ENCODE assay signal across 11 cellular contexts in genomic region chr9:90300901-90301688, GRCh38.
DNase-seq lines count a peak whose midpoint lies in the region; ATAC-seq, FAIRE-seq and TF ChIP-seq lines count a peak whose summit lies in the region.
"Had no signal": no experiment of that assay in that cellular context is flagged by ENCODE, and none has a peak within 500 bp of the region (broad histone marks: within the 10 kb centered on the region; RNA-seq: fewer than 3 reads in every experiment).

No MANE protein-coding gene starts in this region.

- in situ Hi-C loops in GM23248 (cut with MboI) = no loop called here

- H3K4me2 ChIP-seq in GM23248 (ENCODE audit: unreplicated experiment) (no peak overlapping the region), OCI-LY3 (ENCODE audit: low read length) (peak overlapping the region; percentile 14; the same call in 1 of the 2 replicates)

- no peaks in the 10 kb centered on the region for H3F3A ChIP-seq in GM23248 (ENCODE audit: insufficient read depth)

- DNase-seq in GM23248 = peak; percentile 91
- DNase-seq in fibroblast of peridontal ligament (ENCODE audit: extremely low read depth) = peak; percentile 86
- DNase-seq in psoas muscle = peak; percentile 35 to 53
- DNase-seq in NCI-H1930 (lab: John Stamatoyannopoulos, UW) = no peak
- no peak for DNase-seq in GM12891 (ENCODE audit: insufficient read length, low spot score)
- DNase-seq in tibial nerve (ENCODE audit: low spot score in 2 of 2) = no peak
- DNase-seq: activated naive CD8-positive, alpha-beta T cell treated with anti-CD3 and anti-CD28 coated beads, Interleukin-2, amount 50 U/mL, for 24 hours; naive B cell had no signal

- TF ChIP-seq EP300 in tibial nerve (IDR thresholded peaks at IDR 0.05) = no peak

- H4K20me1 ChIP-seq in GM23248 (ENCODE audit: insufficient read depth) = no peaks in the 10 kb centered on the region
- no peaks in the 10 kb centered on the region for H4K20me1 ChIP-seq in OCI-LY3 (ENCODE audit: insufficient read depth, low read length)

- TF ChIP-seq CTCF in OCI-LY3 (IDR thresholded peaks at IDR 0.05; ENCODE audit: low read depth, low read length) = no peak
- no peak for TF ChIP-seq CTCF in psoas muscle (IDR thresholded peaks at IDR 0.05)
- no peak for TF ChIP-seq CTCF in tibial nerve (IDR thresholded peaks at IDR 0.05)

- H3K36me3 ChIP-seq in GM23248 (ENCODE audit: low read depth) (no peaks in the 10 kb centered on the region), OCI-LY3 (replicated peaks; ENCODE audit: low read depth, low read length) (no peaks in the 10 kb centered on the region), psoas muscle (ENCODE audit: insufficient read depth in 1 of 2, low read depth in 1 of 2) (no peaks in the 10 kb centered on the region), tibial nerve (no peaks in the 10 kb centered on the region)
- H3K36me3 ChIP-seq: uterus had no signal

- no peak for FAIRE-seq in GM12891 (lab: Jason Lieb, UNC)

- H2AFZ ChIP-seq in GM23248 = no peak overlapping the region
- no peak overlapping the region for H2AFZ ChIP-seq in OCI-LY3 (ENCODE audit: low read depth, low read length)

- H3K4me3 ChIP-seq in GM23248 (no peak overlapping the region), OCI-LY3 (ENCODE audit: low read length) (no peak overlapping the region), psoas muscle (no peak overlapping the region), tibial nerve (no peak overlapping the region)
- H3K4me3 ChIP-seq: uterus had no signal

- intact Hi-C loops in psoas muscle (cut with DNase I) = no loop called here

- TF ChIP-seq POLR2A in GM12891 (IDR thresholded peaks at IDR 0.05; ENCODE audit: low read depth, low read length) = no peak
- TF ChIP-seq POLR2A in tibial nerve (IDR thresholded peaks at IDR 0.05) = no peak

- no peaks in the 10 kb centered on the region for H3K27me3 ChIP-seq in GM23248 (replicated peaks; ENCODE audit: insufficient read depth)
- H3K27me3 ChIP-seq in OCI-LY3 (ENCODE audit: low read depth, low read length) = peaks cover 10% of the 10 kb centered on the region; the same call in 1 of the 2 replicates
- H3K27me3 ChIP-seq in psoas muscle (ENCODE audit: insufficient read depth in 3 of 3, low read length in 2 of 3) = peaks cover 0 to 6% (median 2%) of the 10 kb centered on the region in 3 donors
- no peaks in the 10 kb centered on the region for H3K27me3 ChIP-seq in tibial nerve

- WGBS in GM23248 (ENCODE audit: low coverage in 1 of 2, low lambda C conversion rate in 2 of 2, missing lambda C conversion rate in 2 of 2), 2 experiments = 1 to 3% methylated on average over 8 of the region's 8 CpGs
- 11 to 19% (median 14%) methylated on average over 8 of the region's 8 CpGs for WGBS in psoas muscle, 3 donors
- WGBS in tibial nerve, 2 donors = 28 to 37% methylated on average over 8 of the region's 8 CpGs

- H3K9ac ChIP-seq in GM23248 (no peak overlapping the region), OCI-LY3 (ENCODE audit: low read length) (no peak overlapping the region)

- no peak overlapping the region for H3K27ac ChIP-seq in GM23248
- no peak overlapping the region for H3K27ac ChIP-seq in OCI-LY3 (ENCODE audit: low read length)
- no peak overlapping the region for H3K27ac ChIP-seq in psoas muscle
- H3K27ac ChIP-seq in tibial nerve = no peak overlapping the region
- H3K27ac ChIP-seq: uterus had no signal

- H3K4me1 ChIP-seq in GM23248 (ENCODE audit: insufficient read depth) (no peaks in the 10 kb centered on the region), OCI-LY3 (ENCODE audit: low read length) (no peaks in the 10 kb centered on the region), psoas muscle (peaks cover 4% of the 10 kb centered on the region), tibial nerve (no peaks in the 10 kb centered on the region)
- H3K4me1 ChIP-seq: uterus had no signal

- H3K9me3 ChIP-seq in GM23248 (ENCODE audit: low read depth) = no peaks in the 10 kb centered on the region
- H3K9me3 ChIP-seq in OCI-LY3 (ENCODE audit: insufficient read depth, low read length) = no peaks in the 10 kb centered on the region
- H3K9me3 ChIP-seq in psoas muscle = no peaks in the 10 kb centered on the region
- no peaks in the 10 kb centered on the region for H3K9me3 ChIP-seq in tibial nerve
- H3K9me3 ChIP-seq: uterus had no signal

- ATAC-seq in psoas muscle (peak in 2 of 4 donors; percentile 57 to 58), GM21619 (IDR thresholded peaks at IDR 0.05; ENCODE audit: unreplicated experiment) (no peak)
- ATAC-seq: activated naive CD8-positive, alpha-beta T cell treated with anti-CD3 and anti-CD28 coated beads, Interleukin-2, amount 50 U/mL, for 24 hours had no signal

- H3K9me2 ChIP-seq in GM23248 (ENCODE audit: insufficient read depth) = no peaks in the 10 kb centered on the region

- H3K79me2 ChIP-seq in GM23248 (ENCODE audit: insufficient read depth) (no peaks in the 10 kb centered on the region), OCI-LY3 (ENCODE audit: low read length) (no peaks in the 10 kb centered on the region)

TF ChIP-seq in GM12891, 5 proteins besides CTCF, POLR2A, EP300 and RAD21:
- TF ChIP-seq POU2F2 (IDR thresholded peaks at IDR 0.05; ENCODE audit: low read depth, low read length) = no peak
- TF ChIP-seq POLR2AphosphoS5 (IDR thresholded peaks at IDR 0.05; ENCODE audit: low read depth, low read length) = no peak

Comparison
In these comparisons a context has a peak if more than half of its experiments do, and no peak if none do; other contexts are left out.
1. DNase-seq: peak in GM23248 (single experiment), fibroblast of peridontal ligament (single experiment) and psoas muscle (2 of 2); none in NCI-H1930 (0 of 2), GM12891 (single experiment) and tibial nerve (0 of 2).